8 cellular contexts compared by ENCODE assay signal in genomic region chr17:2929881-2930533, GRCh38.
DNase-seq lines count a peak whose midpoint lies in the region; ATAC-seq and TF ChIP-seq lines count a peak whose summit lies in the region.

No MANE protein-coding gene starts in this region.

- H3K9me3 Mint-ChIP-seq in Calu3 (ENCODE audit: low read depth, unreplicated experiment): no peaks in the 10 kb centered on the region

- TF ChIP-seq POLR2A in sigmoid colon (IDR thresholded peaks at IDR 0.05) (no peak), GM18505 (IDR thresholded peaks at IDR 0.05; ENCODE audit: borderline replicate concordance, extremely low read depth, insufficient read depth, insufficient read length) (no peak)

- H3K4me3 ChIP-seq in foreskin fibroblast (ENCODE audit: low read depth in 1 of 2, low read length in 2 of 2) (no peak overlapping the region), sigmoid colon (no peak overlapping the region)

- no peaks in the 10 kb centered on the region for H3K27me3 ChIP-seq in sigmoid colon

- no peak for ATAC-seq in GM18505 (IDR thresholded peaks at IDR 0.05; ENCODE audit: unreplicated experiment)
- ATAC-seq in GM21786 (IDR thresholded peaks at IDR 0.05; ENCODE audit: unreplicated experiment): no peak
- ATAC-seq in GM19397 (IDR thresholded peaks at IDR 0.05; ENCODE audit: unreplicated experiment): no peak

- no peak overlapping the region for H3K27ac Mint-ChIP-seq in Calu3 (ENCODE audit: unreplicated experiment)

- intact Hi-C loops in Calu3 (cut with micrococcal nuclease; ENCODE audit: unreplicated experiment) (loop anchor here (1.0 kb wide), 1 partner anchor 82 kb away; no protein-coding TSS in a partner anchor), sigmoid colon (cut with DNase I) (no loop called here)

- CTCF ChIA-PET in Calu3 (lab: Charles Lee): interaction anchor here (0.6 to 1.6 kb wide), 4 partner anchors 23 to 83 kb away, joined by 3 to 8 read pairs (median 5); no protein-coding TSS in a partner anchor

- TF ChIP-seq EP300 in sigmoid colon (IDR thresholded peaks at IDR 0.05): no peak

- no peaks in the 10 kb centered on the region for H3K4me1 Mint-ChIP-seq in Calu3 (ENCODE audit: low read depth, unreplicated experiment)

- TF ChIP-seq CTCF in Calu3 (IDR thresholded peaks at IDR 0.05; ENCODE audit: unreplicated experiment) (peak; percentile 86), foreskin fibroblast (IDR thresholded peaks at IDR 0.05; ENCODE audit: low read depth, low read length) (peak; percentile 46), sigmoid colon (IDR thresholded peaks at IDR 0.05) (peak in 3 of 4 experiments; percentile 31 to 61 (median 36))

- H3K27ac ChIP-seq in sigmoid colon: no peak overlapping the region

- peaks cover 10% of the 10 kb centered on the region for H3K36me3 Mint-ChIP-seq in Calu3 (ENCODE audit: insufficient read depth, unreplicated experiment)

- WGBS in sigmoid colon, 2 donors: 26 to 54% methylated on average over 15 of the region's 15 CpGs

- no peaks in the 10 kb centered on the region for H3K27me3 Mint-ChIP-seq in Calu3 (ENCODE audit: unreplicated experiment)

- no peaks in the 10 kb centered on the region for H3K36me3 ChIP-seq in sigmoid colon

- no peak overlapping the region for H3K4me3 Mint-ChIP-seq in Calu3 (ENCODE audit: low read depth, unreplicated experiment)

- DNase-seq in Calu3 (peak; percentile 52), HuH-7.5 (ENCODE audit: low spot score) (peak; percentile 66), foreskin fibroblast (peak in 1 of 2 donors; percentile 60), sigmoid colon (no peak)
- peak; percentile 8 to 15 for DNase-seq in activated CD4-positive, alpha-beta T cell treated with anti-CD3 and anti-CD28 coated beads, Interleukin-2, amount 50 U/mL, for 4 hours

- H3K4me1 ChIP-seq in sigmoid colon: no peaks in the 10 kb centered on the region

- H3K9me3 ChIP-seq in sigmoid colon: no peaks in the 10 kb centered on the region

- BruUV-seq in Calu3 (replicated peaks; lab: Mats Ljungman, UMichigan): no TSS peak

Comparison
In these comparisons a context has a peak if more than half of its experiments do, and no peak if none do; other contexts are left out.
1. CTCF ChIP-seq: peak in every context shown above with its lines; median percentile 86 in Calu3; 46 in foreskin fibroblast; 36 in sigmoid colon.